Comparison of ENCODE assay signal across 18 cellular contexts in genomic region chr9:91039835-91040140, GRCh38.
"Had no signal": no experiment of that assay in that cellular context is flagged by ENCODE, and none has a peak within 500 bp of the region (broad histone marks: within the 10 kb centered on the region; RNA-seq: fewer than 3 reads in every experiment).

No MANE protein-coding gene starts in this region.

- FAIRE-seq: endothelial cell of umbilical vein had no signal

- H2AFZ ChIP-seq: parathyroid adenoma had no signal

- H3K27ac ChIP-seq: esophagus muscularis mucosa, heart right ventricle, parathyroid adenoma, SJCRH30 had no signal

- H3K9ac ChIP-seq: parathyroid adenoma had no signal

- ATAC-seq: activated CD4-positive, CD25-positive, alpha-beta regulatory T cell treated with anti-CD3 and anti-CD28 coated beads, Interleukin-2, amount 50 U/mL, for 24 hours; heart right ventricle; left cardiac atrium; naive thymus-derived CD4-positive, alpha-beta T cell had no signal

- H3K9me3 ChIP-seq: esophagus muscularis mucosa, heart right ventricle, SJCRH30 had no signal

- H3K4me1 ChIP-seq: parathyroid adenoma had no signal

- H3K27ac Mint-ChIP-seq: activated naive CD4-positive, alpha-beta T cell treated with anti-CD3 and anti-CD28 coated beads, Interleukin-2, amount 50 U/mL, for 24 hours had no signal

- H3K9me3 Mint-ChIP-seq: activated naive CD4-positive, alpha-beta T cell treated with anti-CD3 and anti-CD28 coated beads, Interleukin-2, amount 50 U/mL, for 24 hours; T-helper 1 cell treated with Interleukin-12 subunit alpha and Interleukin-12 subunit beta and Interleukin-4 antibody, amounts not matched to agents 30 μg/mL and 1 μg/mL, for 36 hours had no signal

- H3K4me3 ChIP-seq: esophagus muscularis mucosa, heart right ventricle, SJCRH30 had no signal

- H3K4me3 Mint-ChIP-seq: activated naive CD4-positive, alpha-beta T cell treated with anti-CD3 and anti-CD28 coated beads, Interleukin-2, amount 50 U/mL, for 24 hours; naive thymus-derived CD4-positive, alpha-beta T cell; T-helper 1 cell treated with Interleukin-12 subunit alpha and Interleukin-12 subunit beta and Interleukin-4 antibody, amounts not matched to agents 30 μg/mL and 1 μg/mL, for 36 hours had no signal

- DNase-seq: activated CD4-positive, alpha-beta T cell treated with anti-CD3 and anti-CD28 coated beads, Interleukin-2, amount 50 U/mL, for 4 hours; activated gamma-delta T cell; activated T-cell treated with anti-CD3 and anti-CD28 coated beads, Interleukin-2, amount 50 U/mL, for 48 hours; dermis blood vessel endothelial cell; effector memory CD4-positive, alpha-beta T cell; heart right ventricle; left cardiac atrium; mesendoderm; naive thymus-derived CD4-positive, alpha-beta T cell; SJCRH30; stimulated activated naive CD4-positive, alpha-beta T cell; trophoblast cell had no signal

- H3K36me3 Mint-ChIP-seq: activated naive CD4-positive, alpha-beta T cell treated with anti-CD3 and anti-CD28 coated beads, Interleukin-2, amount 50 U/mL, for 24 hours had no signal

- H3K27me3 ChIP-seq: esophagus muscularis mucosa had no signal

- H3K36me3 ChIP-seq: esophagus muscularis mucosa, heart right ventricle, SJCRH30 had no signal
